Comparison of ENCODE assay signal across 17 cellular contexts in the genomic region with DNA sequence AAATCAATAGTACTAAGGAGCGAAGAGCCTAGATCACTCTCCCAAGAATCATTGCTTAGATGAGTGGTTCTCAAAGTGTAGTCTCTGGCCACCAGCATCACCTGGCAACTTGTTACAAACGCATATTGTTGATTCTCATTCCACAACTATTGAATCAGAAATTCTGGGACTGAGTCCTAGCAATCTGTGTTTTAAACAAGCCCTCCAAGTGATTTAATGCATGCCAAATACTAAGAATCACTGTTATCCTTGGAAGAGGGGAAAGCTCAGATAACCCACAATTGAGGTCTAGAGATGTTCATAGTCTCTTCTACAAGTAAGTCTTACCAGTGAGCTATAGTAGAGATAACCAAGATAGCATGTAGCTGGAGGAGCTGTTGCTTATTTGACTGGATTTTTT.
DNase-seq lines count a peak whose midpoint lies in the region; FAIRE-seq and TF ChIP-seq lines count a peak whose summit lies in the region.
"Had no signal": no experiment of that assay in that cellular context is flagged by ENCODE, and none has a peak within 500 bp of the region (broad histone marks: within the 10 kb centered on the region; RNA-seq: fewer than 3 reads in every experiment).

No MANE protein-coding gene starts in this region.

- 95% methylated on average over 2 of the region's 2 CpGs for WGBS in mesenchymal stem cell

- no peak overlapping the region for H3K18ac ChIP-seq in mesenchymal stem cell (ENCODE audit: low read depth in 1 of 2, low read length in 2 of 2)

- H3K4me1 ChIP-seq in mesenchymal stem cell (ENCODE audit: control insufficient read depth, insufficient read depth, low read depth, low read length) (peaks cover 4% of the 10 kb centered on the region), uterus (peaks cover 0 to 6% of the 10 kb centered on the region in 2 donors)
- H3K4me1 ChIP-seq: Peyer's patch, transverse colon had no signal

- H3K4me2 ChIP-seq in mesenchymal stem cell (ENCODE audit: low read length, poor library complexity, severe bottlenecking) = no peak overlapping the region

- H3K9ac ChIP-seq in mesenchymal stem cell (ENCODE audit: low read length) = no peak overlapping the region

- no peak overlapping the region for H2BK5ac ChIP-seq in mesenchymal stem cell (ENCODE audit: low read depth, low read length, poor library complexity, severe bottlenecking)

- no peaks in the 10 kb centered on the region for H3K9me3 ChIP-seq in mesenchymal stem cell (ENCODE audit: control insufficient read depth, low read length)
- no peaks in the 10 kb centered on the region for H3K9me3 ChIP-seq in uterus
- H3K9me3 ChIP-seq: mucosa of descending colon, Peyer's patch, transverse colon had no signal

- intact Hi-C loops in uterus (cut with DNase I; ENCODE audit: low total_unique reads) = no loop called here

- H3K4ac ChIP-seq in mesenchymal stem cell (ENCODE audit: low read depth in 1 of 2, low read length in 2 of 2) = no peak overlapping the region

- no peak overlapping the region for H4K91ac ChIP-seq in mesenchymal stem cell (ENCODE audit: low read length)

- no peak overlapping the region for H2BK120ac ChIP-seq in mesenchymal stem cell (ENCODE audit: low read depth, low read length)

- H2AK5ac ChIP-seq in mesenchymal stem cell (ENCODE audit: low read length, severe bottlenecking) = no peak overlapping the region

- no peak for FAIRE-seq in GM19239 (lab: Jason Lieb, UNC)
- FAIRE-seq: GM12891 had no signal

- H3K23ac ChIP-seq in mesenchymal stem cell (ENCODE audit: low read length in 2 of 2) = no peak overlapping the region

- H3K14ac ChIP-seq in mesenchymal stem cell (ENCODE audit: low read length in 2 of 2) = no peak overlapping the region

- DNase-seq in AG08396 (ENCODE audit: low spot score) (peak; percentile 9), GM04503 (ENCODE audit: low read depth) (peak; percentile 16), astrocyte of the hippocampus (ENCODE audit: low read depth, low spot score) (peak; percentile 83), mesenchymal stem cell (peak; percentile 8), uterus (no peak), SIG-M5 treated with dmso at 0.1 percent for 504 hours (lab: John Stamatoyannopoulos, UW; ENCODE audit: unreplicated experiment) (no peak), GM19239 (ENCODE audit: insufficient read length, low spot score) (no peak), OCI-M2 (lab: John Stamatoyannopoulos, UW; ENCODE audit: unreplicated experiment) (no peak)
- DNase-seq: activated naive CD8-positive, alpha-beta T cell treated with anti-CD3 and anti-CD28 coated beads, Interleukin-2, amount 10 ng/mL, durations not matched to agents 7 days and 5 days; cerebellar nuclear complex; NCI-H1417 treated with DMSO at 0.1 percent for 48 hours; Peyer's patch; stimulated activated naive CD4-positive, alpha-beta T cell treated with Interleukin-2 at 50 U/mL for 16 hours; T1000; transverse colon had no signal

- no peaks in the 10 kb centered on the region for H3K79me1 ChIP-seq in mesenchymal stem cell (replicated peaks; ENCODE audit: low read length, poor library complexity, severe bottlenecking)

- H2BK12ac ChIP-seq in mesenchymal stem cell (ENCODE audit: low read length in 2 of 2) = no peak overlapping the region

- TF ChIP-seq CTCF in uterus (IDR thresholded peaks at IDR 0.05) = no peak

- H3K27ac ChIP-seq in mesenchymal stem cell (ENCODE audit: low read length, poor library complexity, severe bottlenecking) (no peak overlapping the region), uterus (no peak overlapping the region)
- H3K27ac ChIP-seq: Peyer's patch, transverse colon had no signal

- no peaks in the 10 kb centered on the region for H3K36me3 ChIP-seq in mesenchymal stem cell (ENCODE audit: control insufficient read depth in 1 of 2, insufficient read depth in 2 of 2, low read depth in 1 of 2, low read length in 2 of 2)
- H3K36me3 ChIP-seq in uterus = no peaks in the 10 kb centered on the region
- H3K36me3 ChIP-seq: Peyer's patch, transverse colon had no signal

- no peak overlapping the region for H4K8ac ChIP-seq in mesenchymal stem cell (ENCODE audit: low read length)

- H3K4me3 ChIP-seq in mesenchymal stem cell (ENCODE audit: insufficient read depth in 1 of 2, low read depth in 1 of 2, low read length in 2 of 2) (no peak overlapping the region), uterus (no peak overlapping the region)
- H3K4me3 ChIP-seq: mucosa of descending colon, Peyer's patch, transverse colon had no signal

- no peak overlapping the region for H2AFZ ChIP-seq in mesenchymal stem cell (ENCODE audit: low read depth, low read length)

- H2BK15ac ChIP-seq in mesenchymal stem cell (ENCODE audit: low read depth, poor library complexity, severe bottlenecking) = no peak overlapping the region

- TF ChIP-seq POLR2A in uterus (IDR thresholded peaks at IDR 0.05) = no peak

- H3K27me3 ChIP-seq in mesenchymal stem cell (ENCODE audit: control insufficient read depth in 1 of 2, insufficient read depth in 1 of 2, low read length in 2 of 2) (no peaks in the 10 kb centered on the region), uterus (no peaks in the 10 kb centered on the region)
- H3K27me3 ChIP-seq: Peyer's patch, transverse colon had no signal

Comparison
In these comparisons a context has a peak if more than half of its experiments do, and no peak if none do; other contexts are left out.
1. DNase-seq: peak in AG08396 (single experiment), GM04503 (single experiment), astrocyte of the hippocampus (single experiment) and mesenchymal stem cell (single experiment); none in uterus (0 of 2), SIG-M5 treated with dmso at 0.1 percent for 504 hours (single experiment), GM19239 (single experiment) and OCI-M2 (single experiment).